Comparison of ENCODE assay signal across 8 cellular contexts in genomic region chr15:74322558-74323180, GRCh38. TPM values are rescaled to one million over a fixed set of nuclear protein-coding genes. Genes with fewer than 3 reads are reported as not detected.
DNase-seq lines count a peak whose midpoint lies in the region; ATAC-seq and TF ChIP-seq lines count a peak whose summit lies in the region.

No MANE protein-coding gene starts in this region.

- intact Hi-C loops in activated B cell treated with CpG ODN at 0.5 μM for 24 hours (cut with micrococcal nuclease) (loop anchor here (1.0 to 2.0 kb wide), 3 partner anchors 195 to 349 kb away; no protein-coding TSS in a partner anchor), mammary epithelial cell (cut with micrococcal nuclease) (loop anchor here (1.0 to 2.0 kb wide), 4 partner anchors 16 to 349 kb away; no protein-coding TSS in a partner anchor)

- H3K27me3 Mint-ChIP-seq in activated B cell treated with CpG ODN at 0.5 μM for 24 hours: peaks cover 10% of the 10 kb centered on the region

- CTCF ChIA-PET in activated B cell treated with CpG ODN at 0.5 μM for 24 hours (lab: Charles Lee) (interaction anchor here (0.8 to 1.7 kb wide), 11 partner anchors 15 to 371 kb away, joined by 3 to 16 read pairs (median 4); no protein-coding TSS in a partner anchor), mammary epithelial cell (lab: Charles Lee; ENCODE audit: low non-redundant PET) (interaction anchor here (1.0 kb wide), 2 partner anchors 11 to 350 kb away, joined by 7 to 13 read pairs; no protein-coding TSS in a partner anchor)

- no peak overlapping the region for H3K4me2 ChIP-seq in mammary epithelial cell (ENCODE audit: insufficient read depth, low read depth, low read length)

- no peaks in the 10 kb centered on the region for H3K27me3 ChIP-seq in mammary epithelial cell (ENCODE audit: insufficient read depth, low read length)
- H3K27me3 ChIP-seq in kidney epithelial cell (ENCODE audit: control insufficient read depth, insufficient read depth, low read length): peaks cover 9% of the 10 kb centered on the region

- H3K36me3 Mint-ChIP-seq in activated B cell treated with CpG ODN at 0.5 μM for 24 hours (ENCODE audit: low read depth): no peaks in the 10 kb centered on the region

- no peaks in the 10 kb centered on the region for H3K4me1 ChIP-seq in mammary epithelial cell (ENCODE audit: insufficient read depth, low read length)

- POLR2A ChIA-PET in activated B cell treated with CpG ODN at 0.5 μM for 24 hours (lab: Charles Lee): no interaction called here

- no peaks in the 10 kb centered on the region for H3K9me3 Mint-ChIP-seq in activated B cell treated with CpG ODN at 0.5 μM for 24 hours

- no peaks in the 10 kb centered on the region for H4K20me1 ChIP-seq in mammary epithelial cell (ENCODE audit: insufficient read depth, low read length)

- dilution Hi-C loops in mammary epithelial cell (cut with HindIII; ENCODE audit: low sequenced_read_pairs): loop anchor here (5.0 to 25.0 kb wide), 2 partner anchors 40 to 360 kb away; no protein-coding TSS in a partner anchor

- no peaks in the 10 kb centered on the region for H3K36me3 ChIP-seq in mammary epithelial cell (ENCODE audit: insufficient read depth, low read length)
- H3K36me3 ChIP-seq in kidney epithelial cell (ENCODE audit: control insufficient read depth, insufficient read depth, low read length): no peaks in the 10 kb centered on the region

- no peak overlapping the region for H3K27ac Mint-ChIP-seq in activated B cell treated with CpG ODN at 0.5 μM for 24 hours

- H3K9ac ChIP-seq in mammary epithelial cell (ENCODE audit: insufficient read depth, low read length): no peak overlapping the region

- 18% methylated on average over 5 of the region's 6 CpGs for WGBS in mammary epithelial cell (ENCODE audit: low coverage, missing lambda C conversion rate)

- no peak overlapping the region for H2AFZ ChIP-seq in mammary epithelial cell (ENCODE audit: low read depth, low read length)

- in situ Hi-C loops in mammary epithelial cell (cut with MboI; ENCODE audit: low sequenced_read_pairs in 2 of 2): loop anchor here (10.0 kb wide), 2 partner anchors 338 to 358 kb away; no protein-coding TSS in a partner anchor

- H3K27ac ChIP-seq in mammary epithelial cell (ENCODE audit: insufficient read depth, low read depth, low read length): no peak overlapping the region

- TF ChIP-seq CTCF in activated B cell treated with CpG ODN at 0.5 μM for 24 hours (IDR thresholded peaks at IDR 0.05): no peak
- TF ChIP-seq CTCF in mammary epithelial cell (conservative IDR thresholded peaks at IDR 0.05 in 1 of 2, IDR thresholded peaks at IDR 0.05 in 1 of 2; ENCODE audit: extremely low read depth in 1 of 2, insufficient read depth in 1 of 2, low read depth in 1 of 2, low read length in 2 of 2): peak; percentile 87 to 97
- peak; percentile 93 for TF ChIP-seq CTCF in kidney epithelial cell (IDR thresholded peaks at IDR 0.05; ENCODE audit: insufficient read depth, low read length, poor library complexity, severe bottlenecking)

- H3K4me3 ChIP-seq in mammary epithelial cell (replicated peaks in 1 of 3; ENCODE audit: insufficient read depth in 1 of 3, low read depth in 2 of 3, low read length in 3 of 3) (no peak overlapping the region), kidney epithelial cell (ENCODE audit: low read depth, low read length) (no peak overlapping the region)

- H3K9me3 ChIP-seq in mammary epithelial cell (replicated peaks; ENCODE audit: insufficient read depth, low read length): no peaks in the 10 kb centered on the region

- ATAC-seq in activated B cell treated with CpG ODN at 0.5 μM for 24 hours (ENCODE audit: low read depth) (peak; percentile 81), HG03139 (IDR thresholded peaks at IDR 0.05; ENCODE audit: unreplicated experiment) (no peak)

- peak; percentile 39 to 79 for DNase-seq in NCI-H526 (lab: John Stamatoyannopoulos, UW)
- no peak for DNase-seq in NCI-H526 treated with DMSO at 0.1 percent for 48 hours (lab: John Stamatoyannopoulos, UW)
- DNase-seq in NCI-H2081 treated with DMSO at 0.1 percent for 48 hours (lab: John Stamatoyannopoulos, UW): peak; percentile 14
- DNase-seq in activated B cell treated with CpG ODN at 0.5 μM for 24 hours: peak; percentile 38
- DNase-seq in mammary epithelial cell: peak; percentile 32
- no peak for DNase-seq in kidney epithelial cell (ENCODE audit: low read depth)
- DNase-seq in stimulated activated CD4-positive, alpha-beta T cell treated with anti-CD3 and anti-CD28 coated beads, Interleukin-2, amount 100 ng/mL, for 48 hours: peak; percentile 49 to 53

- no peaks in the 10 kb centered on the region for H3K79me2 ChIP-seq in mammary epithelial cell (ENCODE audit: insufficient read depth, low read length)

- no peak overlapping the region for H3K4me3 Mint-ChIP-seq in activated B cell treated with CpG ODN at 0.5 μM for 24 hours

- H3K4me1 Mint-ChIP-seq in activated B cell treated with CpG ODN at 0.5 μM for 24 hours: peaks cover 2% of the 10 kb centered on the region

- no TSS peak for BruUV-seq in mammary epithelial cell (replicated peaks; lab: Mats Ljungman, UMichigan)

RNA-seq across cellular contexts. Expression of gene CYP11A1, which starts 44.8 kb away (rescaled TPM):
- total RNA-seq in activated B cell treated with CpG ODN at 0.5 μM for 24 hours: not detected in 2 replicates
- total RNA-seq in mammary epithelial cell: 1 to 10 TPM in 1 of 2 donors, not detected in 1; 2.3 TPM
- not detected for polyA plus RNA-seq in mammary epithelial cell
- polyA minus RNA-seq in mammary epithelial cell: not detected
- 2.0 and 2.9 TPM in 2 replicates for total RNA-seq in kidney epithelial cell

Comparison
In these comparisons a context has a peak if more than half of its experiments do, and no peak if none do; other contexts are left out.
1. DNase-seq: peak in NCI-H526 (2 of 2), NCI-H2081 treated with DMSO at 0.1 percent for 48 hours (single experiment), activated B cell treated with CpG ODN at 0.5 μM for 24 hours (single experiment), mammary epithelial cell (single experiment) and stimulated activated CD4-positive, alpha-beta T cell treated with anti-CD3 and anti-CD28 coated beads, Interleukin-2, amount 100 ng/mL, for 48 hours (2 of 2); none in NCI-H526 treated with DMSO at 0.1 percent for 48 hours (single experiment) and kidney epithelial cell (single experiment).